Comparison of ENCODE assay signal across 8 cellular contexts in the genomic region with DNA sequence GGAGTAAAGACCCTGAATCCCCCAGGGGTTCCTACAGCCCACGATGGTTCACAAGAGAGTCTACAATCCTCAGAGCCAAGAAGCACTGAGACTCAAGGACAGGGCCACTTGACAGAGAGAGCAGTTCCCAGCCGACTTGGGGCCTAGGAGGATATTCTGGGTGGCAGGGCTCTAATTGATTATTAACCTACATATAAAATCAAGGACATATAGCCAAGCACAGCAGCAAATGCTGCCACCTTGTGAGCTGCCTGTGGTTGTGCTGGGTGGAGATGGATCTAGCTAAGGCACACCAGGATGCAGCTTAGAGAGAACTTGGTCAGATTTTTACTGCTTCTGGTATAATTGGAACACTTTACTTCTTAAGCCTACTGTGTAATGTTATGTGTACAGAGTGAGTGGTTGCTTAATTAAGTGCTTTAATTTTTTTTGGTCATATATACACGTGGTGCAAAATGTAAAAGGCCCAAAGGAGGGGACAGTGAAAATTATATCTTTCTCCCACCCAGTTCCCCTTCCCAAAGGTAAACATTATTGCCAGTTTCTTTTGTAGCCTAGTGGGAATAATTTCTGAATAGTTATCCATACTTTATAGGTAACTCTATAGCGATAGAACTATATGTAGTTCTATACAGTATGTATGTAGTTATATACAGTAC.
DNase-seq lines count a peak whose midpoint lies in the region; ATAC-seq and TF ChIP-seq lines count a peak whose summit lies in the region.

No MANE protein-coding gene starts in this region.

- no peaks in the 10 kb centered on the region for H3K27me3 ChIP-seq in BLaER1 treated with 17β-estradiol and CSF1 and Interleukin-3, amounts not matched to agents 10 nM and 100 nM
- peaks cover 46% of the 10 kb centered on the region for H3K27me3 ChIP-seq in PC-3 (ENCODE audit: low read length)

- peaks cover 0 to 12% (median 4%) of the 10 kb centered on the region in 3 donors for H3K27me3 Mint-ChIP-seq in immature natural killer cell (ENCODE audit: low read depth in 3 of 3)

- POLR2A ChIA-PET in PC-3 (lab: Charles Lee; ENCODE audit: unreplicated experiment) = no interaction called here

- H3K27ac ChIP-seq in BLaER1 treated with 17β-estradiol and CSF1 and Interleukin-3, amounts not matched to agents 10 nM and 100 nM = peak overlapping the region in 10 of 11 experiments; percentile 8 to 63 (median 44); a peak in 15 of 22 replicates
- H3K27ac ChIP-seq in PC-3 (ENCODE audit: low read length) = no peak overlapping the region

- H3K9me3 Mint-ChIP-seq in immature natural killer cell = no peaks in the 10 kb centered on the region

- no peak overlapping the region for H2AFZ ChIP-seq in PC-3 (ENCODE audit: low read length)

- DNase-seq in PC-3 (peak; percentile 43), immature natural killer cell (peak; percentile 37 to 50 (median 48)), NCI-H226 (no peak), SK-N-DZ (ENCODE audit: low spot score) (no peak)
- peak; percentile 86 for DNase-seq in activated effector memory CD4-positive, alpha-beta T cell treated with anti-CD3 and anti-CD28 coated beads, Interleukin-2, amount 50 U/mL, for 16 hours
- DNase-seq in stimulated activated CD8-positive, alpha-beta memory T cell treated with anti-CD3 and anti-CD28 coated beads, Interleukin-12 subunit alpha, Interleukin-12 subunit beta, amount 100 ng/mL, for 1 hour (ENCODE audit: low read depth) = peak; percentile 36

- H3K36me3 ChIP-seq in BLaER1 treated with 17β-estradiol and CSF1 and Interleukin-3, amounts not matched to agents 10 nM and 100 nM = peaks cover 0 to 9% (median 1%) of the 10 kb centered on the region in 11 experiments; a peak in 5 of 22 replicates
- H3K36me3 ChIP-seq in PC-3 (ENCODE audit: low read depth, low read length) = no peaks in the 10 kb centered on the region

- peak; percentile 61 for TF ChIP-seq CTCF in PC-3 (conservative IDR thresholded peaks at IDR 0.05; ENCODE audit: low read depth, low read length)

- no TSS peak for BruUV-seq in PC-3 (replicated peaks; lab: Mats Ljungman, UMichigan)

- H3K4me2 ChIP-seq in BLaER1 treated with 17β-estradiol and CSF1 and Interleukin-3, amounts not matched to agents 10 nM and 100 nM = peak overlapping the region; percentile 63 to 86 (median 74)
- no peak overlapping the region for H3K4me2 ChIP-seq in PC-3 (ENCODE audit: low read length)

- peaks cover 94 to 100% of the 10 kb centered on the region in 2 donors for H3K4me1 Mint-ChIP-seq in immature natural killer cell

- H3K9me3 ChIP-seq in BLaER1 treated with 17β-estradiol and CSF1 and Interleukin-3, amounts not matched to agents 10 nM and 100 nM (replicated peaks in 1 of 11) = peaks cover 0 to 7% (median 4%) of the 10 kb centered on the region in 11 experiments; a peak in 15 of 22 replicates
- no peaks in the 10 kb centered on the region for H3K9me3 ChIP-seq in PC-3 (ENCODE audit: low read length)

- H3K4me3 ChIP-seq in BLaER1 treated with 17β-estradiol and CSF1 and Interleukin-3, amounts not matched to agents 10 nM and 100 nM = no peak overlapping the region
- no peak overlapping the region for H3K4me3 ChIP-seq in PC-3 (ENCODE audit: low read length)

- H3K36me3 Mint-ChIP-seq in immature natural killer cell = no peaks in the 10 kb centered on the region

- H3K4me3 Mint-ChIP-seq in immature natural killer cell = peak overlapping the region; percentile 80 to 91 (median 83)

- H3K4me1 ChIP-seq in BLaER1 treated with 17β-estradiol and CSF1 and Interleukin-3, amounts not matched to agents 10 nM and 100 nM = peaks cover 63 to 95% (median 74%) of the 10 kb centered on the region in 10 experiments
- no peaks in the 10 kb centered on the region for H3K4me1 ChIP-seq in PC-3 (ENCODE audit: insufficient read depth, low read length)

- peak overlapping the region; percentile 95 to 99 (median 99) for H3K27ac Mint-ChIP-seq in immature natural killer cell

- intact Hi-C loops in PC-3 (cut with micrococcal nuclease) = no loop called here

- no peaks in the 10 kb centered on the region for H3K9me2 ChIP-seq in PC-3 (replicated peaks; ENCODE audit: low read length)

- H4K20me1 ChIP-seq in BLaER1 treated with 17β-estradiol and CSF1 and Interleukin-3, amounts not matched to agents 10 nM and 100 nM = peaks cover 9 to 97% (median 71%) of the 10 kb centered on the region in 11 experiments; a peak in 21 of 22 replicates
- no peaks in the 10 kb centered on the region for H4K20me1 ChIP-seq in PC-3 (ENCODE audit: low read length)

- H3K9ac ChIP-seq in BLaER1 treated with 17β-estradiol and CSF1 and Interleukin-3, amounts not matched to agents 10 nM and 100 nM = peak overlapping the region in 7 of 11 experiments; percentile 1 to 49 (median 45); a peak in 10 of 22 replicates
- H3K9ac ChIP-seq in PC-3 (ENCODE audit: low read length) = no peak overlapping the region

- ATAC-seq in GM21447 (IDR thresholded peaks at IDR 0.05; ENCODE audit: unreplicated experiment) (peak; percentile 33), PC-3 (peak; percentile 65)

- H3K79me2 ChIP-seq in PC-3 (ENCODE audit: low read length) = no peaks in the 10 kb centered on the region

- H3F3A ChIP-seq in PC-3 (ENCODE audit: low read length, unreplicated experiment) = no peaks in the 10 kb centered on the region

- CTCF ChIA-PET in PC-3 (lab: Charles Lee) = interaction anchor here (0.6 kb wide), 3 partner anchors 9 to 905 kb away, joined by 3 to 8 read pairs (median 3); no protein-coding TSS in a partner anchor

Comparison
In these comparisons a context has a peak if more than half of its experiments do, and no peak if none do; other contexts are left out.
1. DNase-seq: peak in PC-3 (single experiment), activated effector memory CD4-positive, alpha-beta T cell treated with anti-CD3 and anti-CD28 coated beads, Interleukin-2, amount 50 U/mL, for 16 hours (single experiment), immature natural killer cell (3 of 3) and stimulated activated CD8-positive, alpha-beta memory T cell treated with anti-CD3 and anti-CD28 coated beads, Interleukin-12 subunit alpha, Interleukin-12 subunit beta, amount 100 ng/mL, for 1 hour (single experiment); none in NCI-H226 (single experiment) and SK-N-DZ (single experiment).